In genomic region chr14:81435578-81436295, GRCh38 we compare ENCODE assay signal across 8 cellular contexts. TPM values are rescaled to one million over a fixed set of nuclear protein-coding genes. Genes with fewer than 3 reads are reported as not detected.
DNase-seq lines count a peak whose midpoint lies in the region; ATAC-seq and TF ChIP-seq lines count a peak whose summit lies in the region.

No MANE protein-coding gene starts in this region.

- H3K27me3 Mint-ChIP-seq in nephron (ENCODE audit: low read depth) = peaks cover 83% of the 10 kb centered on the region

- peak overlapping the region; percentile 24 to 82 (median 77) for H3K27ac Mint-ChIP-seq in nephron

- no peaks in the 10 kb centered on the region for H3K9me3 Mint-ChIP-seq in nephron

- TF ChIP-seq CTCF in foreskin keratinocyte (conservative IDR thresholded peaks at IDR 0.05) (no peak), nephron (IDR thresholded peaks at IDR 0.05; ENCODE audit: unreplicated experiment in 3 of 3) (no peak)

- DNase-seq in 8988T (peak; percentile 31), NCI-H524 (lab: John Stamatoyannopoulos, UW) (peak; percentile 85 to 95), activated gamma-delta T cell (lab: John Stamatoyannopoulos, UW) (peak; percentile 24), foreskin keratinocyte (peak; percentile 60 to 83), superior temporal gyrus (ENCODE audit: extremely low spot score) (no peak)

- H3K4me1 ChIP-seq in foreskin keratinocyte = peaks cover 28% of the 10 kb centered on the region

- peak overlapping the region; percentile 82 to 91 (median 88) for H3K4me3 Mint-ChIP-seq in nephron

- no peaks in the 10 kb centered on the region for H3K36me3 Mint-ChIP-seq in nephron (ENCODE audit: low read depth)

- H3K27me3 ChIP-seq in foreskin keratinocyte = peaks cover 7% of the 10 kb centered on the region

- peak overlapping the region; percentile 43 for H3K27ac ChIP-seq in foreskin keratinocyte

- ATAC-seq in GM18858 (IDR thresholded peaks at IDR 0.05; ENCODE audit: unreplicated experiment) (peak; percentile 26), HG03066 (IDR thresholded peaks at IDR 0.05; ENCODE audit: low read depth, unreplicated experiment) (peak; percentile 33), foreskin keratinocyte (peak; percentile 81)

- peaks cover 22% of the 10 kb centered on the region for H3K4me1 Mint-ChIP-seq in nephron

RNA-seq across cellular contexts. Expression of gene STON2, which starts 35.6 kb away (rescaled TPM):
- 119 and 228 TPM in 2 replicates for total RNA-seq in foreskin keratinocyte
- 15.9 and 28.9 TPM in 2 replicates for polyA plus RNA-seq in foreskin keratinocyte

Comparison
In these comparisons a context has a peak if more than half of its experiments do, and no peak if none do; other contexts are left out.
1. ATAC-seq: peak in every context shown above with its lines; median percentile 81 in foreskin keratinocyte; 33 in HG03066; 26 in GM18858.